1 cellular context compared by ENCODE assay signal in the genomic region with DNA sequence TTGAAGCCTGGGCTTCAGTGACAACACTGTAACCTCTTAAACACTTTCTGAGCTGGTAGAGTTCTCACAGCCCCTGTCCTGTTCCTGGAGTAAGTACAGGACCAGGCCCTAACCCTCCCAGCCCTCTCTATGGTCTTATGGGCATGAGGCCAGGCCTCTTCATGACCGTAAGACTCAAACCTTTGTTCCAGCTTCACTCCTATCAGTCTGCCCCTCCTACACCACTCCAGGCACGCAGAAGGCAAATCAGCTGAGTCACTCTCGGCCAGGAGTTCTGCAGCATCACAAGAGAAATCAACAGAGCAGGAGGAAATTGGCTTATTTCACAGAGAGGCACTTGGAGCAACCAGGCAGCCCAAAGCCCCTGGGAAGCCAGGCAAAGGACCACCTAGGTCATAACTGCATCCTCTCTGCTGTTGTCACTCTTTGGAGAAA.
TF ChIP-seq lines count a peak whose summit lies in the region.

No MANE protein-coding gene starts in this region.

TF ChIP-seq in HepG2, 621 proteins besides CTCF, POLR2A, EP300 and RAD21 (continued from another document and continues in another):
- TF ChIP-seq SP1 (IDR thresholded peaks at IDR 0.05) = no peak
- TF ChIP-seq SP1 (CRISPR knock-in tag; IDR thresholded peaks at IDR 0.05) = peak; percentile 44; the same call in 1 of the 2 replicates
- TF ChIP-seq ZBTB38 (CRISPR knock-in tag; IDR thresholded peaks at IDR 0.05) = no peak
- peak; percentile 57 for TF ChIP-seq TEAD3 (CRISPR knock-in tag; optimal IDR thresholded peaks at IDR 0.05; ENCODE audit: borderline replicate concordance)
- 0 out of 2 replicates have a peak, but pooled peaks have one; percentile 19 for TF ChIP-seq EHMT2 (IDR thresholded peaks at IDR 0.05; ENCODE audit: borderline replicate concordance, low read depth, low read length)
- no peak for TF ChIP-seq HIVEP1 (CRISPR knock-in tag; IDR thresholded peaks at IDR 0.05)
- 0 out of 2 replicates have a peak, but pooled peaks have one; percentile 66 for TF ChIP-seq ZNF670 (CRISPR knock-in tag; IDR thresholded peaks at IDR 0.05; ENCODE audit: borderline replicate concordance)
- TF ChIP-seq, protein P1, sequence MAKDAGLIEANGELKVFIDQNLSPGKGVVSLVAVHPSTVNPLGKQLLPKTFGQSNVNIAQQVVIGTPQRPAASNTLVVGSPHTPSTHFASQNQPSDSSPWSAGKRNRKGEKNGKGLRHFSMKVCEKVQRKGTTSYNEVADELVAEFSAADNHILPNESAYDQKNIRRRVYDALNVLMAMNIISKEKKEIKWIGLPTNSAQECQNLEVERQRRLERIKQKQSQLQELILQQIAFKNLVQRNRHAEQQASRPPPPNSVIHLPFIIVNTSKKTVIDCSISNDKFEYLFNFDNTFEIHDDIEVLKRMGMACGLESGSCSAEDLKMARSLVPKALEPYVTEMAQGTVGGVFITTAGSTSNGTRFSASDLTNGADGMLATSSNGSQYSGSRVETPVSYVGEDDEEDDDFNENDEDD (CRISPR knock-in tag; IDR thresholded peaks at IDR 0.05; ENCODE audit: borderline replicate concordance) = peak; percentile 24; the same call in 1 of the 2 replicates
- TF ChIP-seq, protein P2, sequence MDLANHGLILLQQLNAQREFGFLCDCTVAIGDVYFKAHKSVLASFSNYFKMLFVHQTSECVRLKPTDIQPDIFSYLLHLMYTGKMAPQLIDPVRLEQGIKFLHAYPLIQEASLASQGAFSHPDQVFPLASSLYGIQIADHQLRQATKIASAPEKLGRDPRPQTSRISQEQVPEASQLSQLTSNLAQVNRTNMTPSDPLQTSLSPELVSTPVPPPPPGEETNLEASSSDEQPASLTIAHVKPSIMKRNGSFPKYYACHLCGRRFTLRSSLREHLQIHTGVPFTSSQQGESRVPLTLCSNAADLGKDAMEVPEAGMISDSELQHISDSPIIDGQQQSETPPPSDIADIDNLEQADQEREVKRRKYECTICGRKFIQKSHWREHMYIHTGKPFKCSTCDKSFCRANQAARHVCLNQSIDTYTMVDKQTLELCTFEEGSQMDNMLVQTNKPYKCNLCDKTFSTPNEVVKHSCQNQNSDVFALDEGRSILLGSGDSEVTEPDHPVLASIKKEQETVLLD (CRISPR knock-in tag; IDR thresholded peaks at IDR 0.05; ENCODE audit: low read depth) = no peak
- no peak for TF ChIP-seq FOXA1 (IDR thresholded peaks at IDR 0.05)
- peak; percentile 52; the same call in 1 of the 2 replicates for TF ChIP-seq FOXA1 (CRISPR knock-in tag; IDR thresholded peaks at IDR 0.05)
- peak; percentile 94 for TF ChIP-seq MAFF (IDR thresholded peaks at IDR 0.05; ENCODE audit: low read depth, low read length)
- TF ChIP-seq FOXK1 (CRISPR knock-in tag; IDR thresholded peaks at IDR 0.05; ENCODE audit: borderline replicate concordance, low read depth) = peak; percentile 70; the same call in 1 of the 2 replicates
- TF ChIP-seq ZNF335 (CRISPR knock-in tag; IDR thresholded peaks at IDR 0.05) = peak; percentile 52; the same call in 1 of the 2 replicates
- TF ChIP-seq, protein P3, sequence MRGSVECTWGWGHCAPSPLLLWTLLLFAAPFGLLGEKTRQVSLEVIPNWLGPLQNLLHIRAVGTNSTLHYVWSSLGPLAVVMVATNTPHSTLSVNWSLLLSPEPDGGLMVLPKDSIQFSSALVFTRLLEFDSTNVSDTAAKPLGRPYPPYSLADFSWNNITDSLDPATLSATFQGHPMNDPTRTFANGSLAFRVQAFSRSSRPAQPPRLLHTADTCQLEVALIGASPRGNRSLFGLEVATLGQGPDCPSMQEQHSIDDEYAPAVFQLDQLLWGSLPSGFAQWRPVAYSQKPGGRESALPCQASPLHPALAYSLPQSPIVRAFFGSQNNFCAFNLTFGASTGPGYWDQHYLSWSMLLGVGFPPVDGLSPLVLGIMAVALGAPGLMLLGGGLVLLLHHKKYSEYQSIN (CRISPR knock-in tag; IDR thresholded peaks at IDR 0.05; ENCODE audit: borderline replicate concordance) = no peak
- TF ChIP-seq, protein P4, sequence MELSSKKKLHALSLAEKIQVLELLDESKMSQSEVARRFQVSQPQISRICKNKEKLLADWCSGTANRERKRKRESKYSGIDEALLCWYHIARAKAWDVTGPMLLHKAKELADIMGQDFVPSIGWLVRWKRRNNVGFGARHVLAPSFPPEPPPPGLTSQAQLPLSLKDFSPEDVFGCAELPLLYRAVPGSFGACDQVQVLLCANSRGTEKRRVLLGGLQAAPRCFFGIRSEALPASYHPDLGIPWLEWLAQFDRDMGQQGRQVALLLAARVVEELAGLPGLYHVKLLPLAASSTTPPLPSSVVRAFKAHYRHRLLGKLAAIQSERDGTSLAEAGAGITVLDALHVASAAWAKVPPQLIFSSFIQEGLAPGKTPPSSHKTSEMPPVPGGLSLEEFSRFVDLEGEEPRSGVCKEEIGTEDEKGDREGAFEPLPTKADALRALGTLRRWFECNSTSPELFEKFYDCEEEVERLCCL (CRISPR knock-in tag; IDR thresholded peaks at IDR 0.05; ENCODE audit: borderline replicate concordance) = no peak
- no peak for TF ChIP-seq ZMYM2 (CRISPR knock-in tag; IDR thresholded peaks at IDR 0.05)
- TF ChIP-seq SOX6 (IDR thresholded peaks at IDR 0.05) = no peak
- TF ChIP-seq SOX6 (CRISPR knock-in tag; IDR thresholded peaks at IDR 0.05) = peak; percentile 66
- 0 out of 2 replicates have a peak, but pooled peaks have one; percentile 50 for TF ChIP-seq ZSCAN9 (CRISPR knock-in tag; IDR thresholded peaks at IDR 0.05; ENCODE audit: borderline replicate concordance)
- TF ChIP-seq, protein P5, sequence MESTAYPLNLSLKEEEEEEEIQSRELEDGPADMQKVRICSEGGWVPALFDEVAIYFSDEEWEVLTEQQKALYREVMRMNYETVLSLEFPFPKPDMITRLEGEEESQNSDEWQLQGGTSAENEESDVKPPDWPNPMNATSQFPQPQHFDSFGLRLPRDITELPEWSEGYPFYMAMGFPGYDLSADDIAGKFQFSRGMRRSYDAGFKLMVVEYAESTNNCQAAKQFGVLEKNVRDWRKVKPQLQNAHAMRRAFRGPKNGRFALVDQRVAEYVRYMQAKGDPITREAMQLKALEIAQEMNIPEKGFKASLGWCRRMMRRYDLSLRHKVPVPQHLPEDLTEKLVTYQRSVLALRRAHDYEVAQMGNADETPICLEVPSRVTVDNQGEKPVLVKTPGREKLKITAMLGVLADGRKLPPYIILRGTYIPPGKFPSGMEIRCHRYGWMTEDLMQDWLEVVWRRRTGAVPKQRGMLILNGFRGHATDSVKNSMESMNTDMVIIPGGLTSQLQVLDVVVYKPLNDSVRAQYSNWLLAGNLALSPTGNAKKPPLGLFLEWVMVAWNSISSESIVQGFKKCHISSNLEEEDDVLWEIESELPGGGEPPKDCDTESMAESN (CRISPR knock-in tag; conservative IDR thresholded peaks at IDR 0.05) = no peak
- 0 out of 2 replicates have a peak, but pooled peaks have one; percentile 68 for TF ChIP-seq ZBTB20 (CRISPR knock-in tag; IDR thresholded peaks at IDR 0.05; ENCODE audit: borderline replicate concordance, low read depth)
- TF ChIP-seq ELF4 (CRISPR knock-in tag; IDR thresholded peaks at IDR 0.05; ENCODE audit: borderline replicate concordance) = no peak
- peak; percentile 55; the same call in 1 of the 2 replicates for TF ChIP-seq MED1 (CRISPR knock-in tag; IDR thresholded peaks at IDR 0.05)
- peak; percentile 100 for TF ChIP-seq NFE2 (CRISPR knock-in tag; IDR thresholded peaks at IDR 0.05)
- TF ChIP-seq, protein P6, sequence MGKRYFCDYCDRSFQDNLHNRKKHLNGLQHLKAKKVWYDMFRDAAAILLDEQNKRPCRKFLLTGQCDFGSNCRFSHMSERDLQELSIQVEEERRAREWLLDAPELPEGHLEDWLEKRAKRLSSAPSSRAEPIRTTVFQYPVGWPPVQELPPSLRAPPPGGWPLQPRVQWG (CRISPR knock-in tag; IDR thresholded peaks at IDR 0.05; ENCODE audit: borderline replicate concordance, low read depth) = no peak
- TF ChIP-seq KLF16 (CRISPR knock-in tag; IDR thresholded peaks at IDR 0.05) = peak in 1 of 2 experiments; percentile 29; a peak in 1 of 4 replicates
- peak; percentile 68 for TF ChIP-seq HDAC2 (CRISPR knock-in tag; IDR thresholded peaks at IDR 0.05)
- TF ChIP-seq SP4 (CRISPR knock-in tag; IDR thresholded peaks at IDR 0.05) = peak; percentile 8; the same call in 1 of the 2 replicates
- no peak for TF ChIP-seq ZNF816 (CRISPR knock-in tag; IDR thresholded peaks at IDR 0.05; ENCODE audit: borderline replicate concordance)
- TF ChIP-seq, protein P7, sequence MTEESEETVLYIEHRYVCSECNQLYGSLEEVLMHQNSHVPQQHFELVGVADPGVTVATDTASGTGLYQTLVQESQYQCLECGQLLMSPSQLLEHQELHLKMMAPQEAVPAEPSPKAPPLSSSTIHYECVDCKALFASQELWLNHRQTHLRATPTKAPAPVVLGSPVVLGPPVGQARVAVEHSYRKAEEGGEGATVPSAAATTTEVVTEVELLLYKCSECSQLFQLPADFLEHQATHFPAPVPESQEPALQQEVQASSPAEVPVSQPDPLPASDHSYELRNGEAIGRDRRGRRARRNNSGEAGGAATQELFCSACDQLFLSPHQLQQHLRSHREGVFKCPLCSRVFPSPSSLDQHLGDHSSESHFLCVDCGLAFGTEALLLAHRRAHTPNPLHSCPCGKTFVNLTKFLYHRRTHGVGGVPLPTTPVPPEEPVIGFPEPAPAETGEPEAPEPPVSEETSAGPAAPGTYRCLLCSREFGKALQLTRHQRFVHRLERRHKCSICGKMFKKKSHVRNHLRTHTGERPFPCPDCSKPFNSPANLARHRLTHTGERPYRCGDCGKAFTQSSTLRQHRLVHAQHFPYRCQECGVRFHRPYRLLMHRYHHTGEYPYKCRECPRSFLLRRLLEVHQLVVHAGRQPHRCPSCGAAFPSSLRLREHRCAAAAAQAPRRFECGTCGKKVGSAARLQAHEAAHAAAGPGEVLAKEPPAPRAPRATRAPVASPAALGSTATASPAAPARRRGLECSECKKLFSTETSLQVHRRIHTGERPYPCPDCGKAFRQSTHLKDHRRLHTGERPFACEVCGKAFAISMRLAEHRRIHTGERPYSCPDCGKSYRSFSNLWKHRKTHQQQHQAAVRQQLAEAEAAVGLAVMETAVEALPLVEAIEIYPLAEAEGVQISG (CRISPR knock-in tag; IDR thresholded peaks at IDR 0.05) = peak; percentile 90
- peak; percentile 72; the same call in 1 of the 2 replicates for TF ChIP-seq SOX5 (CRISPR knock-in tag; IDR thresholded peaks at IDR 0.05; ENCODE audit: borderline replicate concordance)
- peak; percentile 79 for TF ChIP-seq SAP130 (CRISPR knock-in tag; IDR thresholded peaks at IDR 0.05; ENCODE audit: low read depth)
- no peak for TF ChIP-seq PHB2 (IDR thresholded peaks at IDR 0.05; ENCODE audit: partially characterized antibody)
- peak; percentile 81 for TF ChIP-seq ZNF644 (CRISPR knock-in tag; IDR thresholded peaks at IDR 0.05; ENCODE audit: low read depth)
- TF ChIP-seq ZNF607 (CRISPR knock-in tag; IDR thresholded peaks at IDR 0.05; ENCODE audit: borderline replicate concordance) = no peak
- TF ChIP-seq, protein P8, sequence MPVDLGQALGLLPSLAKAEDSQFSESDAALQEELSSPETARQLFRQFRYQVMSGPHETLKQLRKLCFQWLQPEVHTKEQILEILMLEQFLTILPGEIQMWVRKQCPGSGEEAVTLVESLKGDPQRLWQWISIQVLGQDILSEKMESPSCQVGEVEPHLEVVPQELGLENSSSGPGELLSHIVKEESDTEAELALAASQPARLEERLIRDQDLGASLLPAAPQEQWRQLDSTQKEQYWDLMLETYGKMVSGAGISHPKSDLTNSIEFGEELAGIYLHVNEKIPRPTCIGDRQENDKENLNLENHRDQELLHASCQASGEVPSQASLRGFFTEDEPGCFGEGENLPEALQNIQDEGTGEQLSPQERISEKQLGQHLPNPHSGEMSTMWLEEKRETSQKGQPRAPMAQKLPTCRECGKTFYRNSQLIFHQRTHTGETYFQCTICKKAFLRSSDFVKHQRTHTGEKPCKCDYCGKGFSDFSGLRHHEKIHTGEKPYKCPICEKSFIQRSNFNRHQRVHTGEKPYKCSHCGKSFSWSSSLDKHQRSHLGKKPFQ (CRISPR knock-in tag; IDR thresholded peaks at IDR 0.05; ENCODE audit: insufficient replicate concordance) = no peak
- TF ChIP-seq FOXA3 (CRISPR knock-in tag; IDR thresholded peaks at IDR 0.05) = peak; percentile 62; the same call in 1 of the 2 replicates
- no peak for TF ChIP-seq ZBTB21 (CRISPR knock-in tag; IDR thresholded peaks at IDR 0.05)
- TF ChIP-seq ESRRA (CRISPR knock-in tag; IDR thresholded peaks at IDR 0.05; ENCODE audit: low read depth) = no peak
- TF ChIP-seq, protein P9, sequence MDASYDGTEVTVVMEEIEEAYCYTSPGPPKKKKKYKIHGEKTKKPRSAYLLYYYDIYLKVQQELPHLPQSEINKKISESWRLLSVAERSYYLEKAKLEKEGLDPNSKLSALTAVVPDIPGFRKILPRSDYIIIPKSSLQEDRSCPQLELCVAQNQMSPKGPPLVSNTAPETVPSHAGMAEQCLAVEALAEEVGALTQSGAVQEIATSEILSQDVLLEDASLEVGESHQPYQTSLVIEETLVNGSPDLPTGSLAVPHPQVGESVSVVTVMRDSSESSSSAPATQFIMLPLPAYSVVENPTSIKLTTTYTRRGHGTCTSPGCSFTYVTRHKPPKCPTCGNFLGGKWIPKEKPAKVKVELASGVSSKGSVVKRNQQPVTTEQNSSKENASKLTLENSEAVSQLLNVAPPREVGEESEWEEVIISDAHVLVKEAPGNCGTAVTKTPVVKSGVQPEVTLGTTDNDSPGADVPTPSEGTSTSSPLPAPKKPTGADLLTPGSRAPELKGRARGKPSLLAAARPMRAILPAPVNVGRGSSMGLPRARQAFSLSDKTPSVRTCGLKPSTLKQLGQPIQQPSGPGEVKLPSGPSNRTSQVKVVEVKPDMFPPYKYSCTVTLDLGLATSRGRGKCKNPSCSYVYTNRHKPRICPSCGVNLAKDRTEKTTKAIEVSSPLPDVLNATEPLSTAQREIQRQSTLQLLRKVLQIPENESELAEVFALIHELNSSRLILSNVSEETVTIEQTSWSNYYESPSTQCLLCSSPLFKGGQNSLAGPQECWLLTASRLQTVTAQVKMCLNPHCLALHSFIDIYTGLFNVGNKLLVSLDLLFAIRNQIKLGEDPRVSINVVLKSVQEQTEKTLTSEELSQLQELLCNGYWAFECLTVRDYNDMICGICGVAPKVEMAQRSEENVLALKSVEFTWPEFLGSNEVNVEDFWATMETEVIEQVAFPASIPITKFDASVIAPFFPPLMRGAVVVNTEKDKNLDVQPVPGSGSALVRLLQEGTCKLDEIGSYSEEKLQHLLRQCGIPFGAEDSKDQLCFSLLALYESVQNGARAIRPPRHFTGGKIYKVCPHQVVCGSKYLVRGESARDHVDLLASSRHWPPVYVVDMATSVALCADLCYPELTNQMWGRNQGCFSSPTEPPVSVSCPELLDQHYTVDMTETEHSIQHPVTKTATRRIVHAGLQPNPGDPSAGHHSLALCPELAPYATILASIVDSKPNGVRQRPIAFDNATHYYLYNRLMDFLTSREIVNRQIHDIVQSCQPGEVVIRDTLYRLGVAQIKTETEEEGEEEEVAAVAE (CRISPR knock-in tag; IDR thresholded peaks at IDR 0.05; ENCODE audit: borderline replicate concordance) = peak; percentile 59; the same call in 1 of the 2 replicates
- TF ChIP-seq MAFK (conservative IDR thresholded peaks at IDR 0.05 in 1 of 2, IDR thresholded peaks at IDR 0.05 in 1 of 2; ENCODE audit: low read length in 2 of 2) = peak; percentile 89 to 99
- no peak for TF ChIP-seq YY1 (IDR thresholded peaks at IDR 0.05; ENCODE audit: insufficient read depth, insufficient replicate concordance, low read depth, low read length)
- TF ChIP-seq MYC (CRISPR knock-in tag; IDR thresholded peaks at IDR 0.05; ENCODE audit: borderline replicate concordance) = 0 out of 2 replicates have a peak, but pooled peaks have one; percentile 22
- TF ChIP-seq ZC3H13 (CRISPR knock-in tag; IDR thresholded peaks at IDR 0.05) = no peak
